Comparison of ENCODE assay signal across 8 cellular contexts in the genomic region with DNA sequence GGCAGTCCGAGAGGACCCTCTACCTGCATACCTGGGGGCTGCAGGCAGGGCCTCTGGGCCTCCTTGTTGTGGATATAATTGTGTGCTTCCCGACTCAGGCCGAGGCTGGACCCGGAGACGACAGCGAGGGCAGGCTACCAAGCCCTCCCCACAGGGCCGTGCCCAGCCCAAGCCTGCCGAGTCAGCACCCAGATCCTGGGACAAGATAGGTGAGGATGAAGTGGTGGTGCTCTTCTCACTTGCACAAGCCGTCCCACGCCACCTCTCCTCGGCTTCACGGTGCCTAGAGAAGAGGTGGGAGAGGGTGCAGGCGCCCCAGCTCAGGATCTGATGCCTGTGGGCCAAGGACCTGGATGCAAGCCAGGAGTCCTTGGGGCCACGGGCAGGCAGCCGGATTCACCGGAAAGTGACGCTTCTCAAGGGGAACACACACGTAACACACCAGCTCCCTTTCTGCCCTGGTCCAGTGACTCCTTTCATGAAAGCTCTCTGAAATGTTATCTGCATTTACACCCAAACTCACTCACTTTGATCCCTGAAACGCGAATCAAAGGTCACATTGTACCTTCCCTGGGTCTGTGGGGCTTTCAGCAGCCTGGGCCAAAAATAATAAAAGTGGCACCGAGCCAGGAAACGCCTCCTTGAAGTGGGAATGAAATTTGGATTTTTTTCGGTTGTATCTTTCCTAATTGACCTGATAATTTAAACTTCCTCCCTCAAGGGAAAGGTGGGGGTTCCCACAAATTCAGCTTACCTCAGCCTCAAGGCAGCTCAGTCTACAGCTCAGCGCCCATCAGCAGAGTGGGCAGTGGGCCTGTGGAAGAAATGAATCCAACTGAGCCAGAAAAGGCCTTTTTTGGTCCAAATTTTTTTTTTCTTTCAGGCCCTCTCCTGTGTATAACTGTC. TPM values are rescaled to one million over a fixed set of nuclear protein-coding genes. Genes with fewer than 3 reads are reported as not detected.
DNase-seq lines count a peak whose midpoint lies in the region; ATAC-seq, FAIRE-seq and TF ChIP-seq lines count a peak whose summit lies in the region.

No MANE protein-coding gene starts in this region.

- H2AFZ ChIP-seq in K562 (ENCODE audit: low read depth, low read length) (peak overlapping the region; percentile 94), smooth muscle cell (ENCODE audit: low read depth) (peak overlapping the region; percentile 96)

- peak overlapping the region; percentile 98 for H3K27ac ChIP-seq in KOPT-K1 (ENCODE audit: low read depth, low read length, poor library complexity, severe bottlenecking)
- H3K27ac ChIP-seq in K562 (ENCODE audit: extremely low read depth, low read depth, low read length), result peak overlapping the region; percentile 84
- peak overlapping the region; percentile 10 for H3K27ac ChIP-seq in iPS-20b (ENCODE audit: low read length)
- H3K27ac ChIP-seq in smooth muscle cell (ENCODE audit: low read depth), result peak overlapping the region; percentile 36

- peaks cover 46 to 61% (median 52%) of the 10 kb centered on the region in 3 donors for H3K4me1 Mint-ChIP-seq in T-cell

- H4K20me1 ChIP-seq in K562 (replicated peaks; ENCODE audit: control insufficient read depth, insufficient read depth, low read length) (peaks cover 32% of the 10 kb centered on the region; the same call in 1 of the 2 replicates), smooth muscle cell (ENCODE audit: low read depth) (peaks cover 28% of the 10 kb centered on the region)

- intact Hi-C loops in K562 (cut with micrococcal nuclease), result loop anchor here (2.0 to 10.0 kb wide), 4 partner anchors 125 to 261 kb away; a partner anchor contains a TSS

- FAIRE-seq in K562 (lab: Jason Lieb, UNC), result peak; percentile 84

- H3K4me2 ChIP-seq in K562 (ENCODE audit: insufficient read depth, low read length) (peak overlapping the region; percentile 94), smooth muscle cell (peak overlapping the region; percentile 90)

- TF ChIP-seq POLR2A in K562 (conservative IDR thresholded peaks at IDR 0.05), result no peak

- peaks cover 23 to 55% of the 10 kb centered on the region in 2 experiments for H3K4me1 ChIP-seq in K562 (replicated peaks in 1 of 2; ENCODE audit: control insufficient read depth in 2 of 2, insufficient read depth in 2 of 2, low read length in 2 of 2)
- H3K4me1 ChIP-seq in iPS-20b (ENCODE audit: insufficient read depth, low read length), result peaks cover 21% of the 10 kb centered on the region; the same call in 1 of the 2 replicates
- peaks cover 16% of the 10 kb centered on the region for H3K4me1 ChIP-seq in smooth muscle cell (ENCODE audit: low read depth)

- no peaks in the 10 kb centered on the region for H3K9me3 ChIP-seq in KOPT-K1 (ENCODE audit: insufficient read depth, low read length, poor library complexity, severe bottlenecking)
- H3K9me3 ChIP-seq in K562 (replicated peaks; ENCODE audit: control insufficient read depth, insufficient read depth, low read depth, low read length), result no peaks in the 10 kb centered on the region
- H3K9me3 ChIP-seq in iPS-20b (ENCODE audit: insufficient read depth, low read depth, low read length), result no peaks in the 10 kb centered on the region
- no peaks in the 10 kb centered on the region for H3K9me3 ChIP-seq in smooth muscle cell (replicated peaks; ENCODE audit: low read depth)

- peak in 2 of 3 experiments; percentile 6 to 28; a peak in 1 of 6 replicates for TF ChIP-seq CTCF in K562 (IDR thresholded peaks at IDR 0.05 in 2 of 3, conservative IDR thresholded peaks at IDR 0.05 in 1 of 3; ENCODE audit: insufficient read depth in 2 of 3, low read depth in 1 of 3, low read length in 3 of 3)
- TF ChIP-seq CTCF in smooth muscle cell (IDR thresholded peaks at IDR 0.05; ENCODE audit: borderline replicate concordance, insufficient read depth, poor library complexity, severe bottlenecking), result no peak

- peaks cover 5% of the 10 kb centered on the region for H3K36me3 Mint-ChIP-seq in T-cell

- peak overlapping the region; percentile 86 to 99 for H3K9ac ChIP-seq in K562 (ENCODE audit: insufficient read depth in 1 of 2, low read depth in 2 of 2, low read length in 2 of 2)
- peak overlapping the region; percentile 85 for H3K9ac ChIP-seq in iPS-20b (ENCODE audit: low read depth, low read length)
- peak overlapping the region; percentile 50 for H3K9ac ChIP-seq in smooth muscle cell (ENCODE audit: low read depth)

- H3F3A ChIP-seq in smooth muscle cell (ENCODE audit: low read depth), result no peaks in the 10 kb centered on the region

- no peaks in the 10 kb centered on the region for H3K27me3 ChIP-seq in K562 (ENCODE audit: control insufficient read depth in 2 of 2, insufficient read depth in 2 of 2, low read length in 2 of 2)
- H3K27me3 ChIP-seq in iPS-20b (ENCODE audit: insufficient read depth, low read length), result no peaks in the 10 kb centered on the region
- H3K27me3 ChIP-seq in smooth muscle cell (ENCODE audit: low read depth), result no peaks in the 10 kb centered on the region

- CTCF ChIA-PET in T-cell (lab: Charles Lee), result interaction anchor here in 1 of 2 donors (1.3 to 1.5 kb wide), 2 partner anchors 11 to 36 kb away, joined by 3 to 9 read pairs; no protein-coding TSS in a partner anchor
- CTCF ChIA-PET in K562 (lab: Yijun Ruan, JAX; ENCODE audit: low intra/inter-chr PET ratio), result interaction anchor here (0.6 to 1.1 kb wide), 3 partner anchors 12 to 98 kb away, joined by 3 read pairs; no protein-coding TSS in a partner anchor

- DNase-seq in EH (ENCODE audit: low read depth) (peak; percentile 62), T-cell (peak in 15 of 34 experiments; percentile 13 to 49 (median 22)), K562 (ENCODE audit: extremely low read depth in 1 of 4, low spot score in 3 of 4) (peak; percentile 94 to 98 (median 95)), smooth muscle cell (lab: John Stamatoyannopoulos, UW; ENCODE audit: unreplicated experiment) (no peak), ecto neural progenitor cell (ENCODE audit: low spot score) (no peak)

- no peaks in the 10 kb centered on the region for H3K9me3 Mint-ChIP-seq in T-cell

- POLR2A ChIA-PET in T-cell (lab: Charles Lee), result no interaction called here
- POLR2A ChIA-PET in K562 (lab: Yijun Ruan, JAX), result interaction anchor here (0.6 to 3.9 kb wide), 41 partner anchors 9 to 767 kb away, joined by 3 to 60 read pairs (median 4); a partner anchor contains a TSS

- H3K27me3 Mint-ChIP-seq in T-cell, result no peaks in the 10 kb centered on the region

- ATAC-seq in GM21529 (IDR thresholded peaks at IDR 0.05; ENCODE audit: unreplicated experiment) (peak; percentile 16), T-cell (replicated peaks in 1 of 4) (peak; percentile 18 to 30 (median 24)), K562 (peak; percentile 44)

- WGBS in K562 (ENCODE audit: insufficient coverage, low coverage, missing lambda C conversion rate), result 4% methylated on average over 24 of the region's 24 CpGs
- 44% methylated on average over 24 of the region's 24 CpGs for WGBS in smooth muscle cell (ENCODE audit: low lambda C conversion rate)

- H3K27ac Mint-ChIP-seq in T-cell, result peak overlapping the region; percentile 93

- BruUV-seq in K562 (replicated peaks; lab: Mats Ljungman, UMichigan), result no TSS peak

- peak; percentile 66 for TF ChIP-seq EP300 in K562 (IDR thresholded peaks at IDR 0.05; ENCODE audit: low read length)

- H3K9me1 ChIP-seq in K562 (ENCODE audit: control insufficient read depth, insufficient read depth, low read length), result peaks cover 17% of the 10 kb centered on the region

- in situ Hi-C loops in K562 (cut with MboI), result no loop called here

- peak overlapping the region; percentile 62 for H3K4me3 ChIP-seq in K562
- peak overlapping the region; percentile 94 for H3K4me3 ChIP-seq in iPS-20b (ENCODE audit: low read length)
- peak overlapping the region; percentile 88 for H3K4me3 ChIP-seq in smooth muscle cell

- H3K79me2 ChIP-seq in K562 (ENCODE audit: control insufficient read depth, insufficient read depth, low read length) (peaks cover 60% of the 10 kb centered on the region), smooth muscle cell (ENCODE audit: low read depth) (peaks cover 31% of the 10 kb centered on the region)

- peak overlapping the region; percentile 90 to 98 (median 91) for H3K4me3 Mint-ChIP-seq in T-cell

- peaks cover 25% of the 10 kb centered on the region for H3K36me3 ChIP-seq in KOPT-K1 (ENCODE audit: insufficient read depth, low read length)
- peaks cover 26% of the 10 kb centered on the region for H3K36me3 ChIP-seq in K562 (ENCODE audit: control insufficient read depth, insufficient read depth, low read length)
- peaks cover 20% of the 10 kb centered on the region for H3K36me3 ChIP-seq in iPS-20b (ENCODE audit: insufficient read depth, low read depth, low read length)
- H3K36me3 ChIP-seq in smooth muscle cell (ENCODE audit: low read depth), result no peaks in the 10 kb centered on the region

- peak in 1 of 2 experiments; percentile 12; a peak in 1 of 4 replicates for TF ChIP-seq RAD21 in K562 (CRISPR knock-in tag; conservative IDR thresholded peaks at IDR 0.05 in 1 of 2, IDR thresholded peaks at IDR 0.05 in 1 of 2)

RNA-seq across cellular contexts. Expression of a gene that starts 1.1 kb away (rescaled TPM):
- 10 to 100 TPM in 3 of 5 donors, 1 to 10 TPM in 2; 4.8 to 13.7 (median 12.9) TPM for total RNA-seq in T-cell
- 5.3 and 21.3 TPM in 2 replicates for total RNA-seq in K562 (2011; cell fraction: chromatin; rRNA removed; ENCODE audit: low replicate concordance)
- 21.8 and 25.5 TPM in 2 replicates for total RNA-seq in K562 (2011; cell fraction: nucleolus; rRNA removed)
- 7.3 and 7.8 TPM in 2 replicates for total RNA-seq in K562 (2011; cell fraction: nucleoplasm; rRNA removed)
- total RNA-seq in K562 (2014; rRNA removed), result 48.9 and 69.1 TPM in 2 replicates
- 0.57 and 0.84 TPM in 2 replicates for total RNA-seq in K562 (2014; rRNA removed; fragmentation: Illumina TruSeq; extraction: Trizol)
- 17.8 and 20.6 TPM in 2 replicates for total RNA-seq in K562 (2015; rRNA removed; fragmentation: Illumina TruSeq; extraction: Trizol)
- total RNA-seq in K562 (2021), result 50.5 and 55.3 TPM in 2 replicates
- 10.2 and 35.0 TPM in 2 replicates for polyA plus RNA-seq in K562 (2011; rRNA removed)
- 37.2 and 43.8 TPM in 2 replicates for polyA plus RNA-seq in K562 (2011; cell fraction: cytosol; rRNA removed)
- 33.2 and 43.3 TPM in 2 replicates for polyA plus RNA-seq in K562 (2011; cell fraction: nucleus; rRNA removed)
- polyA plus RNA-seq in K562 (2012), result 42.2 and 62.2 TPM in 2 replicates
- 1.9 and 18.0 TPM in 2 replicates for polyA plus RNA-seq in K562 (2014; fragmentation: Illumina TruSeq; extraction: Trizol)
- 1 to 10 TPM in 1 of 2 experiments, under 1 TPM in 1; 0.56 to 3.5 TPM for polyA plus RNA-seq in K562 (2014; fragmentation: Nextera tagmentation; extraction: Ambion mirVana)
- 40.7 and 41.3 TPM in 2 replicates for polyA plus RNA-seq in K562 (2014; rRNA removed)
- 2.8 and 3.7 TPM in 2 replicates for polyA minus RNA-seq in K562 (2011; rRNA and poly(A)+ RNA removed)
- 13.2 and 33.0 TPM in 2 replicates for polyA minus RNA-seq in K562 (2011; cell fraction: cytosol; rRNA and poly(A)+ RNA removed)
- polyA minus RNA-seq in K562 (2011; cell fraction: nucleus; rRNA and poly(A)+ RNA removed), result 12.0 and 14.3 TPM in 2 replicates
- 2.3 and 4.1 TPM in 2 replicates for total RNA-seq in smooth muscle cell
- polyA plus RNA-seq in smooth muscle cell, result 7.4 and 7.9 TPM in 2 replicates

RNA-seq across cellular contexts. Expression of a gene that starts 1.1 kb away (rescaled TPM):
- 10 to 100 TPM; 21.1 to 35.1 (median 28.5) TPM for total RNA-seq in T-cell
- total RNA-seq in K562 (2011; cell fraction: chromatin; rRNA removed; ENCODE audit: low replicate concordance), result 82.4 and 192 TPM in 2 replicates
- total RNA-seq in K562 (2011; cell fraction: nucleolus; rRNA removed), result 134 and 166 TPM in 2 replicates
- total RNA-seq in K562 (2011; cell fraction: nucleoplasm; rRNA removed), result 107 and 110 TPM in 2 replicates
- total RNA-seq in K562 (2014; rRNA removed), result 32.5 and 42.0 TPM in 2 replicates
- 16.3 and 19.8 TPM in 2 replicates for total RNA-seq in K562 (2014; rRNA removed; fragmentation: Illumina TruSeq; extraction: Trizol)
- 26.2 and 28.8 TPM in 2 replicates for total RNA-seq in K562 (2015; rRNA removed; fragmentation: Illumina TruSeq; extraction: Trizol)
- 75.4 and 75.5 TPM in 2 replicates for total RNA-seq in K562 (2021)
- 32.7 and 82.6 TPM in 2 replicates for polyA plus RNA-seq in K562 (2011; rRNA removed)
- 68.8 and 74.9 TPM in 2 replicates for polyA plus RNA-seq in K562 (2011; cell fraction: cytosol; rRNA removed)
- 124 and 157 TPM in 2 replicates for polyA plus RNA-seq in K562 (2011; cell fraction: nucleus; rRNA removed)
- 40.3 and 56.9 TPM in 2 replicates for polyA plus RNA-seq in K562 (2012)
- 39.2 and 40.1 TPM in 2 replicates for polyA plus RNA-seq in K562 (2014; fragmentation: Illumina TruSeq; extraction: Trizol)
- polyA plus RNA-seq in K562 (2014; fragmentation: Nextera tagmentation; extraction: Ambion mirVana), result 10 to 100 TPM; 23.6 to 33.7 TPM
- polyA plus RNA-seq in K562 (2014; rRNA removed), result 28.2 and 31.2 TPM in 2 replicates
- polyA minus RNA-seq in K562 (2011; rRNA and poly(A)+ RNA removed), result 49.5 and 66.5 TPM in 2 replicates
- polyA minus RNA-seq in K562 (2011; cell fraction: cytosol; rRNA and poly(A)+ RNA removed), result 31.7 and 46.0 TPM in 2 replicates
- polyA minus RNA-seq in K562 (2011; cell fraction: nucleus; rRNA and poly(A)+ RNA removed), result 42.7 and 85.4 TPM in 2 replicates
- 3.8 and 7.3 TPM in 2 replicates for total RNA-seq in smooth muscle cell
- polyA plus RNA-seq in smooth muscle cell, result 7.5 TPM in 2 replicates

Comparison
In these comparisons a context has a peak if more than half of its experiments do, and no peak if none do; other contexts are left out.
1. DNase-seq: peak in EH (single experiment) and K562 (4 of 4); none in smooth muscle cell (single experiment) and ecto neural progenitor cell (single experiment).
2. H3K27ac ChIP-seq: peak in every context shown above with its lines; median percentile 98 in KOPT-K1; 84 in K562; 36 in smooth muscle cell; 10 in iPS-20b.
3. Peak in every context shown above with its lines, with median percentiles within 50 percentile points of each other: ATAC-seq, H3K4me3 ChIP-seq and H3K9ac ChIP-seq.